Comparison of ENCODE assay signal across 20 cellular contexts in the genomic region with DNA sequence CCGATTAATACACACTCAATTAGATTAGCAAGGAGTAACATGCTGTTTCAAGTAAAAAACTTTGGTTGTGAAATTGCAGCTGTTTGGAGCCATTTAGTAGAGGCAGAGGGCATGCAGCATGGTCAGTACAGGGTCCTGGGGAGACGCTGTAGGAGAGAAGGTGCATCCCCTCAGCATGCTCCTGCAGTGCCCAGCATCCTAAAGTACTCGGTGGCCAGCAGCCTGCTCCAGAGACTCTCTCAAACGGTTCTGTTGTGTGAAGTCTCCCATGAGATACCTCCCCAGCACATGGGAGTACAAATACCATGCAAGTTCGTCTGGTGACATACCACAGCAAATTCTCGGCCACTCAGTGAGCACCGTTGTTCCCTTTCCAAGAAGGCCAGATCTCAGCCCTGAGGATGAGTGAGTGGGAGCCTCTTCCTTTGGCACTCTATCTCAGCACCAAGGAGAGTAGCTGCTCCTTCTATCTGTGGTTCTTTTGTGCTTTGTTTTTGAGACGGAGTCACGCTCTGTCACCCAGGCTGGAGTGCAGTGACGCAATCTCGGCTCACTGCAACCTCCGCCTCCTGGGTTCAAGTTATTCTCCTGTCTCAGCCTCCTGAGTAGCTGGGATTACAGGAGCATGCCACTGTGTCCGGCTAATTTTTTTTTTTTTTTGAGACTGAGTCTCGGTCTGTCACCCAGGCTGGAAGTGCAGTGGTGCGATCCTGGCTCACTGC.
A peak's percentile ranks its signal among the peaks of the same experiment; 100 is the strongest.
DNase-seq lines count a peak whose midpoint lies in the region; ATAC-seq, FAIRE-seq and TF ChIP-seq lines count a peak whose summit lies in the region.
"Had no signal": no experiment of that assay in that cellular context is flagged by ENCODE, and none has a peak within 500 bp of the region (broad histone marks: within the 10 kb centered on the region; RNA-seq: fewer than 3 reads in every experiment).

No MANE protein-coding gene starts in this region.

- H3K4me3 ChIP-seq in H1 (ENCODE audit: extremely low read depth in 1 of 4, insufficient read depth in 2 of 4, low read depth in 3 of 4, low read length in 4 of 4) (no peak overlapping the region), aorta (ENCODE audit: low read length in 2 of 2) (no peak overlapping the region), mesenchymal stem cell (ENCODE audit: insufficient read depth in 1 of 2, low read depth in 1 of 2, low read length in 2 of 2) (no peak overlapping the region)
- H3K4me3 ChIP-seq: MG63 had no signal

- TF ChIP-seq CTCF in H1 (IDR thresholded peaks at IDR 0.05; ENCODE audit: control extremely low read depth in 1 of 3, insufficient read depth in 1 of 3, low read depth in 1 of 3, low read length in 3 of 3): no peak

- intact Hi-C loops in aorta (cut with DNase I): loop anchor here (5.0 to 10.0 kb wide), 5 partner anchors 65 to 325 kb away; no protein-coding TSS in a partner anchor

- H3K9me3 ChIP-seq in H1 (ENCODE audit: insufficient read depth in 2 of 2, low read depth in 1 of 2, low read length in 1 of 2): no peaks in the 10 kb centered on the region
- H3K9me3 ChIP-seq in aorta (ENCODE audit: control insufficient read depth, low read length): no peaks in the 10 kb centered on the region
- H3K9me3 ChIP-seq in mesenchymal stem cell (ENCODE audit: control insufficient read depth, low read length): no peaks in the 10 kb centered on the region
- H3K9me3 ChIP-seq: MG63 had no signal

- H4K20me1 ChIP-seq in H1 (replicated peaks in 1 of 2; ENCODE audit: control insufficient read depth in 1 of 2, insufficient read depth in 2 of 2, low read length in 2 of 2): no peaks in the 10 kb centered on the region

- peaks cover 0 to 13% of the 10 kb centered on the region in 2 experiments; a peak in 2 of 4 replicates for H3K79me2 ChIP-seq in H1 (ENCODE audit: control insufficient read depth in 1 of 2, insufficient read depth in 2 of 2, low read length in 2 of 2)
- H3K79me2 ChIP-seq: parathyroid adenoma had no signal

- DNase-seq in H1 (ENCODE audit: low read depth in 1 of 2, low spot score in 2 of 2): no peak
- DNase-seq in medulla oblongata (ENCODE audit: extremely low spot score): peak; percentile 43
- no peak for DNase-seq in aorta
- DNase-seq in stimulated activated CD4-positive, alpha-beta T cell treated with anti-CD3 and anti-CD28 coated beads, Interleukin-12 subunit alpha, Interleukin-12 subunit beta, amount 100 ng/mL, for 4 hours: no peak
- DNase-seq in SIG-M5 treated with dmso at 0.1 percent for 504 hours (lab: John Stamatoyannopoulos, UW; ENCODE audit: unreplicated experiment): no peak
- no peak for DNase-seq in mesenchymal stem cell
- DNase-seq: activated B cell treated with CpG ODN at 0.5 μM for 24 hours; activated gamma-delta T cell; CD4-positive, CD25-positive, alpha-beta regulatory T cell; dermis blood vessel endothelial cell; EL; MG63; NCI-H2029 treated with DMSO at 0.1 percent for 48 hours; NCI-H526; OCI-M1; stimulated activated CD4-positive, alpha-beta T cell treated with anti-CD3 and anti-CD28 coated beads, Interleukin-15, amount 100 ng/mL, for 24 hours; T-cell had no signal

- TF ChIP-seq RAD21 in Ishikawa (IDR thresholded peaks at IDR 0.05; ENCODE audit: low read depth): no peak
- no peak for TF ChIP-seq RAD21 in H1 (IDR thresholded peaks at IDR 0.05 in 1 of 2, conservative IDR thresholded peaks at IDR 0.05 in 1 of 2; ENCODE audit: low read depth in 2 of 2, low read length in 2 of 2)

- H2BK20ac ChIP-seq in H1 (ENCODE audit: low read length): no peak overlapping the region

- H3K36me3 ChIP-seq in H1 (ENCODE audit: control insufficient read depth in 2 of 4, insufficient read depth in 4 of 4, low read length in 3 of 4): peaks cover 0 to 8% (median 2%) of the 10 kb centered on the region in 4 experiments; a peak in 3 of 8 replicates
- H3K36me3 ChIP-seq in aorta (ENCODE audit: control insufficient read depth in 1 of 2, insufficient read depth in 2 of 2, low read length in 1 of 2): peaks cover 0 to 2% of the 10 kb centered on the region in 2 donors
- peaks cover under 1 to 6% of the 10 kb centered on the region in 2 experiments for H3K36me3 ChIP-seq in mesenchymal stem cell (ENCODE audit: control insufficient read depth in 1 of 2, insufficient read depth in 2 of 2, low read depth in 1 of 2, low read length in 2 of 2)

- no peak for TF ChIP-seq POLR2A in H1 (IDR thresholded peaks at IDR 0.05; ENCODE audit: control extremely low read depth in 1 of 2, low read depth in 2 of 2, low read length in 2 of 2)

- H4K91ac ChIP-seq in H1 (replicated peaks; ENCODE audit: insufficient read length, low read length) (no peak overlapping the region), mesenchymal stem cell (ENCODE audit: low read length) (no peak overlapping the region)

- H2AFZ ChIP-seq in H1 (ENCODE audit: low read length) (no peak overlapping the region), mesenchymal stem cell (ENCODE audit: low read depth, low read length) (no peak overlapping the region)
- H2AFZ ChIP-seq: parathyroid adenoma had no signal

- no peak overlapping the region for H3K4me2 ChIP-seq in H1 (ENCODE audit: insufficient read depth in 1 of 2, low read depth in 2 of 2, low read length in 2 of 2)
- no peak overlapping the region for H3K4me2 ChIP-seq in mesenchymal stem cell (ENCODE audit: low read length, poor library complexity, severe bottlenecking)

- CTCF ChIA-PET in H1 (lab: Charles Lee; ENCODE audit: partially characterized antibody): interaction anchor here (0.6 to 3.3 kb wide), 8 partner anchors 8 to 175 kb away, joined by 3 to 23 read pairs (median 4); no protein-coding TSS in a partner anchor

- H3K56ac ChIP-seq in H1 (replicated peaks; ENCODE audit: insufficient read length, low read depth, low read length): no peak overlapping the region

- no peak for FAIRE-seq in H1 (lab: Jason Lieb, UNC)
- FAIRE-seq: H54 had no signal

- POLR2A ChIA-PET in H1 (lab: Charles Lee; ENCODE audit: partially characterized antibody): interaction anchor here (1.2 kb wide), 2 partner anchors 27 to 237 kb away, joined by 3 to 4 read pairs; no protein-coding TSS in a partner anchor

- no peak overlapping the region for H4K5ac ChIP-seq in H1 (ENCODE audit: insufficient read length, low read depth, low read length)

- H3K23me2 ChIP-seq in H1 (ENCODE audit: low read depth, low read length): no peaks in the 10 kb centered on the region

- H2BK15ac ChIP-seq in H1 (ENCODE audit: low read length): no peak overlapping the region
- no peak overlapping the region for H2BK15ac ChIP-seq in mesenchymal stem cell (ENCODE audit: low read depth, poor library complexity, severe bottlenecking)

- H2BK12ac ChIP-seq in H1 (ENCODE audit: low read depth, low read length): no peak overlapping the region
- no peak overlapping the region for H2BK12ac ChIP-seq in mesenchymal stem cell (ENCODE audit: low read length in 2 of 2)

- H2BK120ac ChIP-seq in H1 (replicated peaks; ENCODE audit: low read depth, low read length) (no peak overlapping the region), mesenchymal stem cell (ENCODE audit: low read depth, low read length) (no peak overlapping the region)

- H3K4ac ChIP-seq in H1 (replicated peaks; ENCODE audit: insufficient read length, low read depth, low read length) (no peak overlapping the region), mesenchymal stem cell (ENCODE audit: low read depth in 1 of 2, low read length in 2 of 2) (no peak overlapping the region)

- H4K8ac ChIP-seq in H1 (ENCODE audit: extremely low read depth, insufficient read depth, low read length): no peak overlapping the region
- H4K8ac ChIP-seq in mesenchymal stem cell (ENCODE audit: low read length): no peak overlapping the region

- H3K14ac ChIP-seq in H1 (ENCODE audit: insufficient read length) (no peak overlapping the region), mesenchymal stem cell (ENCODE audit: low read length in 2 of 2) (no peak overlapping the region)

- peak overlapping the region; percentile 26; the same call in 1 of the 2 replicates for H2BK5ac ChIP-seq in H1 (ENCODE audit: low read depth, low read length)
- no peak overlapping the region for H2BK5ac ChIP-seq in mesenchymal stem cell (ENCODE audit: low read depth, low read length, poor library complexity, severe bottlenecking)

- H2AK5ac ChIP-seq in H1 (ENCODE audit: low read depth, low read length): no peak overlapping the region
- no peak overlapping the region for H2AK5ac ChIP-seq in mesenchymal stem cell (ENCODE audit: low read length, severe bottlenecking)

- H3K4me1 ChIP-seq in H1 (replicated peaks in 1 of 4; ENCODE audit: control insufficient read depth in 3 of 4, insufficient read depth in 4 of 4, low read length in 3 of 4) (no peaks in the 10 kb centered on the region), aorta (ENCODE audit: control insufficient read depth in 1 of 2, insufficient read depth in 2 of 2, low read length in 2 of 2) (no peaks in the 10 kb centered on the region), mesenchymal stem cell (ENCODE audit: control insufficient read depth, insufficient read depth, low read depth, low read length) (peaks cover 8% of the 10 kb centered on the region)
- H3K4me1 ChIP-seq: parathyroid adenoma had no signal

- H3K23ac ChIP-seq in H1 (ENCODE audit: insufficient read length) (no peak overlapping the region), mesenchymal stem cell (ENCODE audit: low read length in 2 of 2) (no peak overlapping the region)

- TF ChIP-seq EP300 in Ishikawa (IDR thresholded peaks at IDR 0.05; ENCODE audit: borderline replicate concordance) (no peak), H1 (IDR thresholded peaks at IDR 0.05; ENCODE audit: borderline replicate concordance in 1 of 2, low read depth in 2 of 2, low read length in 2 of 2) (no peak)

- no peak overlapping the region for H3K27ac ChIP-seq in H1 (ENCODE audit: low read depth, low read length)
- H3K27ac ChIP-seq in aorta (ENCODE audit: low read depth in 1 of 2, low read length in 2 of 2): no peak overlapping the region
- no peak overlapping the region for H3K27ac ChIP-seq in mesenchymal stem cell (ENCODE audit: low read length, poor library complexity, severe bottlenecking)
- H3K27ac ChIP-seq: parathyroid adenoma had no signal

- ATAC-seq in aorta (ENCODE audit: low FRiP score): peak; percentile 60
- ATAC-seq: T-cell had no signal

- H3K27me3 ChIP-seq in H1 (replicated peaks in 1 of 4; ENCODE audit: control insufficient read depth in 3 of 4, extremely low read depth in 1 of 4, insufficient read depth in 3 of 4, low read length in 3 of 4): no peaks in the 10 kb centered on the region
- no peaks in the 10 kb centered on the region for H3K27me3 ChIP-seq in aorta (ENCODE audit: control insufficient read depth in 1 of 2, insufficient read depth in 2 of 2, low read length in 1 of 2)
- H3K27me3 ChIP-seq in mesenchymal stem cell (ENCODE audit: control insufficient read depth in 1 of 2, insufficient read depth in 1 of 2, low read length in 2 of 2): no peaks in the 10 kb centered on the region
- H3K27me3 ChIP-seq: MG63 had no signal

- no peak overlapping the region for H3K18ac ChIP-seq in H1 (ENCODE audit: extremely low read depth, low read length)
- H3K18ac ChIP-seq in mesenchymal stem cell (ENCODE audit: low read depth in 1 of 2, low read length in 2 of 2): no peak overlapping the region

- 87% methylated on average over 14 of the region's 15 CpGs; no CpG with 5 or more reads in 1 of the 2 experiments for WGBS in H1 (ENCODE audit: extremely low coverage in 1 of 2, insufficient coverage in 1 of 2, insufficient read length in 1 of 2, insufficient replicate concordance in 2 of 2, low coverage in 1 of 2, low lambda C conversion rate in 2 of 2, missing lambda C conversion rate in 1 of 2), 2 experiments
- WGBS in aorta, 2 donors: 73 to 75% methylated on average over 15 of the region's 15 CpGs
- WGBS in mesenchymal stem cell: 88% methylated on average over 15 of the region's 15 CpGs

- no peaks in the 10 kb centered on the region for H3K79me1 ChIP-seq in H1 (ENCODE audit: low read depth, low read length)
- H3K79me1 ChIP-seq in mesenchymal stem cell (replicated peaks; ENCODE audit: low read length, poor library complexity, severe bottlenecking): peaks cover 14% of the 10 kb centered on the region

- no peak overlapping the region for H3K9ac ChIP-seq in H1 (replicated peaks in 1 of 4; ENCODE audit: extremely low read depth in 1 of 4, low read depth in 3 of 4, low read length in 3 of 4)
- no peak overlapping the region for H3K9ac ChIP-seq in mesenchymal stem cell (ENCODE audit: low read length)
- H3K9ac ChIP-seq: parathyroid adenoma had no signal
